ENCODE assay signal across 8 cellular contexts in genomic region chr6:159693894-159694545, GRCh38. TPM values are rescaled to one million over a fixed set of nuclear protein-coding genes. Genes with fewer than 3 reads are reported as not detected.
DNase-seq lines count a peak whose midpoint lies in the region; TF ChIP-seq lines count a peak whose summit lies in the region.

No MANE protein-coding gene starts in this region.

- H3K27me3 ChIP-seq in endodermal cell (ENCODE audit: control insufficient read depth, insufficient read depth, low read length, poor library complexity, severe bottlenecking) (no peaks in the 10 kb centered on the region), mononuclear cell (ENCODE audit: insufficient read depth, low read length) (no peaks in the 10 kb centered on the region)

- H3K4me3 Mint-ChIP-seq in endodermal cell (peak overlapping the region; percentile 82), type B pancreatic cell (peak overlapping the region; percentile 95)

- H3K9me3 Mint-ChIP-seq in endodermal cell (no peaks in the 10 kb centered on the region), type B pancreatic cell (no peaks in the 10 kb centered on the region)

- H3K36me3 ChIP-seq in endodermal cell (ENCODE audit: control insufficient read depth, insufficient read depth, low read length): peaks cover 13% of the 10 kb centered on the region

- H3K4me3 ChIP-seq in LNCaP clone FGC (ENCODE audit: low read depth, low read length) (peak overlapping the region; percentile 75), WI38 (ENCODE audit: low read depth, low read length) (peak overlapping the region; percentile 66), endodermal cell (ENCODE audit: low read length) (peak overlapping the region; percentile 76), mononuclear cell (ENCODE audit: low read length) (peak overlapping the region; percentile 74)

- peak; percentile 35 for DNase-seq in activated naive CD4-positive, alpha-beta T cell treated with Interleukin-2 at 50 U/mL for 16 hours
- DNase-seq in activated naive CD4-positive, alpha-beta T cell treated with anti-CD3 and anti-CD28 coated beads, Interleukin-2, amount 50 U/mL, for 16 hours: no peak
- DNase-seq in LNCaP clone FGC (ENCODE audit: low read depth) (no peak), endodermal cell (peak; percentile 46), type B pancreatic cell (ENCODE audit: extremely low spot score, unreplicated experiment) (no peak), NCI-H446 (lab: John Stamatoyannopoulos, UW) (no peak)

- WGBS in endodermal cell (ENCODE audit: insufficient coverage in 1 of 2, insufficient read length in 1 of 2), 2 experiments: 62 to 73% methylated on average over 7 to 13 of the region's 14 CpGs

- H3K9ac ChIP-seq in endodermal cell (ENCODE audit: extremely low read depth, low read length, poor library complexity, severe bottlenecking): peak overlapping the region; percentile 41

- H3K4me1 ChIP-seq in endodermal cell (ENCODE audit: control insufficient read depth, insufficient read depth, low read length) (peaks cover 4% of the 10 kb centered on the region), mononuclear cell (ENCODE audit: insufficient read depth, low read length) (peaks cover 43% of the 10 kb centered on the region)

- no peak for TF ChIP-seq CTCF in LNCaP clone FGC (IDR thresholded peaks at IDR 0.05; ENCODE audit: control insufficient read depth, extremely low read depth, insufficient read depth)
- no peak for TF ChIP-seq CTCF in WI38 (IDR thresholded peaks at IDR 0.05; ENCODE audit: low read depth, low read length)
- TF ChIP-seq CTCF in endodermal cell (conservative IDR thresholded peaks at IDR 0.05): no peak
- no peak for TF ChIP-seq CTCF in type B pancreatic cell (conservative IDR thresholded peaks at IDR 0.05)

- peaks cover 22% of the 10 kb centered on the region for H3K4me1 Mint-ChIP-seq in endodermal cell
- peaks cover 21% of the 10 kb centered on the region for H3K4me1 Mint-ChIP-seq in type B pancreatic cell (ENCODE audit: unreplicated experiment)

- peaks cover 4% of the 10 kb centered on the region for H3K36me3 Mint-ChIP-seq in endodermal cell (ENCODE audit: low read depth)
- H3K36me3 Mint-ChIP-seq in type B pancreatic cell: peaks cover 4% of the 10 kb centered on the region

- peak overlapping the region; percentile 97 for H3K27ac ChIP-seq in endodermal cell (ENCODE audit: low read depth, low read length)

- H3K27ac Mint-ChIP-seq in endodermal cell: peak overlapping the region; percentile 74
- peak overlapping the region; percentile 91 for H3K27ac Mint-ChIP-seq in type B pancreatic cell

- peaks cover 5% of the 10 kb centered on the region for H3K27me3 Mint-ChIP-seq in endodermal cell (ENCODE audit: insufficient read depth)
- no peaks in the 10 kb centered on the region for H3K27me3 Mint-ChIP-seq in type B pancreatic cell

- H3K9me3 ChIP-seq in endodermal cell (ENCODE audit: control insufficient read depth, low read length) (no peaks in the 10 kb centered on the region), mononuclear cell (ENCODE audit: low read depth, low read length) (no peaks in the 10 kb centered on the region)

RNA-seq across cellular contexts. Expression of gene SOD2, which starts 1.0 kb away (rescaled TPM):
- total RNA-seq in endodermal cell (10 to 100 TPM; 64.3 to 88.8 TPM), mononuclear cell (932 TPM), type B pancreatic cell (ENCODE audit: low replicate concordance) (78.1 and 100 TPM in 2 replicates)
- 54.2 TPM for polyA plus RNA-seq in endodermal cell (2013, experiment 1 of 2)
- polyA plus RNA-seq in endodermal cell (2013, experiment 2 of 2): 51.1 TPM

RNA-seq across cellular contexts. Expression of gene WTAP, which starts 33.3 kb away (rescaled TPM):
- total RNA-seq in endodermal cell: 100 to 1,000 TPM; 112 to 119 TPM
- polyA plus RNA-seq in endodermal cell (2013, experiment 1 of 2): 117 TPM
- 110 TPM for polyA plus RNA-seq in endodermal cell (2013, experiment 2 of 2)
- 267 TPM for total RNA-seq in mononuclear cell
- 96.9 and 108 TPM in 2 replicates for total RNA-seq in type B pancreatic cell (ENCODE audit: low replicate concordance)

Comparison
In these comparisons a context has a peak if more than half of its experiments do, and no peak if none do; other contexts are left out.
1. DNase-seq: peak in activated naive CD4-positive, alpha-beta T cell treated with Interleukin-2 at 50 U/mL for 16 hours (single experiment) and endodermal cell (single experiment); none in activated naive CD4-positive, alpha-beta T cell treated with anti-CD3 and anti-CD28 coated beads, Interleukin-2, amount 50 U/mL, for 16 hours (single experiment), LNCaP clone FGC (single experiment), type B pancreatic cell (single experiment) and NCI-H446 (0 of 2).
2. Peak in every context shown above with its lines, with median percentiles within 50 percentile points of each other: H3K4me3 ChIP-seq.